ENCODE assay signal across 1 cellular context in genomic region chr15:45166792-45167630, GRCh38.
A peak's percentile ranks its signal among the peaks of the same experiment; 100 is the strongest.
TF ChIP-seq lines count a peak whose summit lies in the region.

No MANE protein-coding gene starts in this region.

TF ChIP-seq in HepG2, 621 proteins besides CTCF, POLR2A, EP300 and RAD21 (continued from another document):
- no peak for TF ChIP-seq ZNF496 (CRISPR knock-in tag; IDR thresholded peaks at IDR 0.05; ENCODE audit: insufficient replicate concordance)
- TF ChIP-seq ZNF879 (CRISPR knock-in tag; IDR thresholded peaks at IDR 0.05), result no peak
- TF ChIP-seq ZFY (CRISPR knock-in tag; IDR thresholded peaks at IDR 0.05), result peak; percentile 98
- no peak for TF ChIP-seq RXRA (CRISPR knock-in tag; IDR thresholded peaks at IDR 0.05)
- TF ChIP-seq HDAC1 (CRISPR knock-in tag; IDR thresholded peaks at IDR 0.05), result no peak
- TF ChIP-seq, protein P1, sequence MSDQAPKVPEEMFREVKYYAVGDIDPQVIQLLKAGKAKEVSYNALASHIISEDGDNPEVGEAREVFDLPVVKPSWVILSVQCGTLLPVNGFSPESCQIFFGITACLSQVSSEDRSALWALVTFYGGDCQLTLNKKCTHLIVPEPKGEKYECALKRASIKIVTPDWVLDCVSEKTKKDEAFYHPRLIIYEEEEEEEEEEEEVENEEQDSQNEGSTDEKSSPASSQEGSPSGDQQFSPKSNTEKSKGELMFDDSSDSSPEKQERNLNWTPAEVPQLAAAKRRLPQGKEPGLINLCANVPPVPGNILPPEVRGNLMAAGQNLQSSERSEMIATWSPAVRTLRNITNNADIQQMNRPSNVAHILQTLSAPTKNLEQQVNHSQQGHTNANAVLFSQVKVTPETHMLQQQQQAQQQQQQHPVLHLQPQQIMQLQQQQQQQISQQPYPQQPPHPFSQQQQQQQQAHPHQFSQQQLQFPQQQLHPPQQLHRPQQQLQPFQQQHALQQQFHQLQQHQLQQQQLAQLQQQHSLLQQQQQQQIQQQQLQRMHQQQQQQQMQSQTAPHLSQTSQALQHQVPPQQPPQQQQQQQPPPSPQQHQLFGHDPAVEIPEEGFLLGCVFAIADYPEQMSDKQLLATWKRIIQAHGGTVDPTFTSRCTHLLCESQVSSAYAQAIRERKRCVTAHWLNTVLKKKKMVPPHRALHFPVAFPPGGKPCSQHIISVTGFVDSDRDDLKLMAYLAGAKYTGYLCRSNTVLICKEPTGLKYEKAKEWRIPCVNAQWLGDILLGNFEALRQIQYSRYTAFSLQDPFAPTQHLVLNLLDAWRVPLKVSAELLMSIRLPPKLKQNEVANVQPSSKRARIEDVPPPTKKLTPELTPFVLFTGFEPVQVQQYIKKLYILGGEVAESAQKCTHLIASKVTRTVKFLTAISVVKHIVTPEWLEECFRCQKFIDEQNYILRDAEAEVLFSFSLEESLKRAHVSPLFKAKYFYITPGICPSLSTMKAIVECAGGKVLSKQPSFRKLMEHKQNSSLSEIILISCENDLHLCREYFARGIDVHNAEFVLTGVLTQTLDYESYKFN (CRISPR knock-in tag; conservative IDR thresholded peaks at IDR 0.05), result no peak
- no peak for TF ChIP-seq SETDB1 (CRISPR knock-in tag; IDR thresholded peaks at IDR 0.05; ENCODE audit: borderline replicate concordance)
- peak; percentile 75; the same call in 1 of the 2 replicates for TF ChIP-seq ZNF777 (CRISPR knock-in tag; IDR thresholded peaks at IDR 0.05)
TF ChIP-seq in HepG2: peak in this region for 93.
